In the genomic region with DNA sequence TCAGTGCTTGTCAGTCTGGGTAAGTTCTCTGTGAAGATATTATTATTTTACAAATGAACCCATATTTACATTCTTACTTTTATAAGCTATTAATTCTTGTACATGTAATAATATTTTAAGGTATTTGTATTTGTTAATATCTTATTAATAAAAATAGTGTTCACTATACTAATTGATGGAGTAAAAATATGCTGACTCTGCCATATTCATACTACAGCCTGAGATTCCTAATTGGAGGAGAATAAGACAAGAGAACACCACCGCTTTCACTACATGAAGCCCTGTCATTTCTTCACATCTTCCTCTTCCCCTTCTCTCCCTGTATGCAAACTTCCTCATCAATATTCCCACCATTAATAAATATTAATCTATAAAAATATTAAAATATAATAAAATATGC, we compare ENCODE assay signal across 27 cellular contexts.
"Had no signal": no experiment of that assay in that cellular context is flagged by ENCODE, and none has a peak within 500 bp of the region (broad histone marks: within the 10 kb centered on the region; RNA-seq: fewer than 3 reads in every experiment).

No MANE protein-coding gene starts in this region.

- H3K9me3 ChIP-seq: stomach, suprapubic skin, testis, thoracic aorta, thyroid gland, tibial artery, tibial nerve, transverse colon, upper lobe of left lung, upper lobe of right lung, uterus, vagina had no signal

- ATAC-seq: stimulated activated effector memory CD8-positive, alpha-beta T cell treated with anti-CD3 and anti-CD28 coated beads, Interleukin-12 subunit alpha, Interleukin-12 subunit beta, amount 100 ng/mL, for 72 hours; stimulated activated memory B cell treated with anti-CD40 and anti-IgM and Interleukin-4, amounts not matched to agents 10 μg/mL and 1 μg/mL and 100 μg/mL, for 72 hours; stimulated activated naive B cell treated with anti-CD40 and anti-IgM and Interleukin-4, amounts not matched to agents 10 μg/mL and 1 μg/mL and 100 μg/mL, for 72 hours; stimulated activated naive CD8-positive, alpha-beta T cell treated with anti-CD3 and anti-CD28 coated beads, Interleukin-15, amount 100 ng/mL, for 72 hours; stimulated activated naive CD8-positive, alpha-beta T cell treated with anti-CD3 and anti-CD28 coated beads, Interleukin-15, Interleukin-2, amounts not matched to agents 100 U/mL and 50 U/mL, for 24 hours; upper lobe of right lung had no signal

- H3K27me3 ChIP-seq: stomach, suprapubic skin, testis, thyroid gland, tibial artery, tibial nerve, transverse colon, upper lobe of left lung, upper lobe of right lung, uterus, vagina had no signal

- FAIRE-seq: urothelium cell line had no signal

- H3K4me3 ChIP-seq: stomach, suprapubic skin, testis, thoracic aorta, thyroid gland, tibial artery, tibial nerve, transverse colon, upper lobe of left lung, upper lobe of right lung, uterus, vagina had no signal

- DNase-seq: stimulated activated CD4-positive, alpha-beta T cell treated with anti-CD3 and anti-CD28 coated beads, Interleukin-2, amount 100 ng/mL, for 48 hours; stimulated activated CD4-positive, alpha-beta T cell treated with anti-CD3 and anti-CD28 coated beads, Interleukin-4, amount 100 ng/mL, for 1 hour; stimulated activated CD4-positive, alpha-beta T cell treated with anti-CD3 and anti-CD28 coated beads, Interleukin-4, amount 100 ng/mL, for 24 hours; stimulated activated CD4-positive, alpha-beta T cell treated with anti-CD3 and anti-CD28 coated beads, Interleukin-4, amount 100 ng/mL, for 4 hours; stimulated activated CD8-positive, alpha-beta memory T cell treated with anti-CD3 and anti-CD28 coated beads, Interleukin-4, amount 100 ng/mL, for 48 hours; stimulated activated naive B cell treated with anti-CD40 and anti-IgM and Interleukin-4, amounts not matched to agents 10 μg/mL and 1 μg/mL and 100 μg/mL, for 72 hours; stimulated activated naive CD4-positive, alpha-beta T cell; stimulated activated naive CD4-positive, alpha-beta T cell treated with Interleukin-2 at 50 U/mL for 16 hours; stimulated activated naive CD8-positive, alpha-beta T cell treated with anti-CD3 and anti-CD28 coated beads, Interleukin-15, amount 100 ng/mL, for 72 hours; stimulated activated naive CD8-positive, alpha-beta T cell treated with anti-CD3 and anti-CD28 coated beads, Interleukin-15, Interleukin-2, amounts not matched to agents 100 U/mL and 50 U/mL, for 24 hours; stomach; substantia nigra; testis; thyroid gland; tibial artery; transverse colon; trophoblast cell; upper lobe of left lung; upper lobe of right lung; uterus had no signal

- H3K36me3 ChIP-seq: stomach, suprapubic skin, thoracic aorta, thyroid gland, tibial artery, tibial nerve, transverse colon, upper lobe of left lung, upper lobe of right lung, uterus, vagina had no signal

- H3K27ac ChIP-seq: stomach, suprapubic skin, testis, thoracic aorta, thyroid gland, tibial artery, tibial nerve, transverse colon, upper lobe of left lung, upper lobe of right lung, uterus, vagina had no signal

- H3K4me1 ChIP-seq: stomach, suprapubic skin, testis, thyroid gland, tibial nerve, transverse colon, upper lobe of left lung, upper lobe of right lung, uterus, vagina had no signal
